12 cellular contexts compared by ENCODE assay signal in the genomic region with DNA sequence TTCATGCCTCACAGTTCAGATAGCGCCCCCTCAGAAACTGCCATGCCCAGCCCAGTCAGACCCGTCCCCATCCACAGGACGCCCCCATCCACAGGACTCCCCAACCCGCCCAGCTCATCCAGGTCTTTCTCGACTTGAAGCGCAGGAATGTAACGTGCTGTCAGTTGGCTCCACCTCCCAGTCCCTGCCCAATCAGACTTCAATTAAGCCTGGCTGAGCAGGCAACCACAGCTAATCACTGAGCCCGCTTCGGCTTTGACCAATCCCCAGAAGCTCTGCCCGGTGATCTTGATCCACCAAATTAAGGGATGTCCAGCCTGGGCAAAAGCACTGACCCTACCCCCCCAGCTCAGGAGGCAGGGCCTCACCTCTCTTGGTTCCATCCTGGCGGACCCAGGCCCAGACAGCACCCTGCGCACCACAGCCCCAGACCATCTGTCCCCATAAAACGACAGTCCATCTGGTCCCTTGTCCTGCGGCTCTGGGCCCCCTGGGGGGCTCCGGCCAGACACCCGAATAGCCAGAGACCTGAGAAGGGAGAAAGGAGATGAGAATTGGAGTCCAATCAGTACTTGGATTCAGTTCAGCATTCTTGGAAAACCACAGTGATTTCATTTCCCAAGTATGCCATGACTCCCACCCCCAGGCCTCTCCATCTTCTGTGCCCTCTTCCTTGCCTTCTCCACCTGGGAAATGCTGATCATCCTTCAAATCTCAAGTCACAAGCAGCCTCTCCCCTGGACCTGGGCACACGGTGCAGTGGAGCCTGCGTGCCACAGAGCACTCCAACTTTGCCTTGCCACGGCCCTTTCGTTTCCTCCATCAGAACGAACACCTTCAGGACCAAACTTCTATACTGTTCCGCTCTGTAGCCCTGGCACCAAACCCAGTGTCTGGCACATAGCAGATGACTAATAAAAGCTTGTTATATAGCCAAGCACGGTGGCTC. TPM values are rescaled to one million over a fixed set of nuclear protein-coding genes. Genes with fewer than 3 reads are reported as not detected.
DNase-seq lines count a peak whose midpoint lies in the region; ATAC-seq, FAIRE-seq and TF ChIP-seq lines count a peak whose summit lies in the region.
"Had no signal": no experiment of that assay in that cellular context is flagged by ENCODE, and none has a peak within 500 bp of the region (broad histone marks: within the 10 kb centered on the region; RNA-seq: fewer than 3 reads in every experiment).

No MANE protein-coding gene starts in this region.

- 77 to 87% (median 84%) methylated on average over 18 to 23 of the region's 23 CpGs for WGBS in heart left ventricle, 4 donors

- BruUV-seq in A673 (replicated peaks; lab: Mats Ljungman, UMichigan): no TSS peak

- H3K4me3 Mint-ChIP-seq in astrocyte (ENCODE audit: unreplicated experiment): peak overlapping the region; percentile 81
- H3K4me3 Mint-ChIP-seq in activated CD8-positive, alpha-beta T cell treated with anti-CD3 and anti-CD28 coated beads for 36 hours: no peak overlapping the region
- H3K4me3 Mint-ChIP-seq: T-helper 17 cell had no signal

- peak; percentile 89 for FAIRE-seq in astrocyte (lab: Jason Lieb, UNC)

- H3K27me3 ChIP-seq in A673 (replicated peaks; ENCODE audit: insufficient read depth, low read depth, low read length, poor library complexity): no peaks in the 10 kb centered on the region
- no peaks in the 10 kb centered on the region for H3K27me3 ChIP-seq in astrocyte (ENCODE audit: insufficient read depth, low read length)
- peaks cover 0 to 5% (median 0%) of the 10 kb centered on the region in 9 donors for H3K27me3 ChIP-seq in heart left ventricle

- no peaks in the 10 kb centered on the region for H3K4me1 ChIP-seq in A673 (ENCODE audit: insufficient read depth, low read length, poor library complexity, severe bottlenecking)
- peaks cover 41% of the 10 kb centered on the region for H3K4me1 ChIP-seq in astrocyte (ENCODE audit: insufficient read depth, low read length)
- peaks cover 0 to 46% (median 28%) of the 10 kb centered on the region in 12 donors for H3K4me1 ChIP-seq in heart left ventricle

- H3K4me2 ChIP-seq in astrocyte (ENCODE audit: low read length): peak overlapping the region; percentile 82

- H3K36me3 ChIP-seq in A673 (ENCODE audit: insufficient read depth, low read length, poor library complexity, severe bottlenecking) (no peaks in the 10 kb centered on the region), astrocyte (ENCODE audit: insufficient read depth, low read length) (peaks cover 3% of the 10 kb centered on the region), heart left ventricle (peaks cover 0 to 45% (median 2%) of the 10 kb centered on the region in 9 donors)

- H3K27ac ChIP-seq in A673 (ENCODE audit: low read depth, low read length, poor library complexity, severe bottlenecking) (no peak overlapping the region), astrocyte (ENCODE audit: low read depth, low read length) (peak overlapping the region; percentile 93), heart left ventricle (peak overlapping the region in 1 of 12 donors; percentile 5)

- H3K36me3 Mint-ChIP-seq in astrocyte (ENCODE audit: low read depth, unreplicated experiment): peaks cover 12% of the 10 kb centered on the region
- H3K36me3 Mint-ChIP-seq in activated CD8-positive, alpha-beta T cell treated with anti-CD3 and anti-CD28 coated beads for 36 hours (ENCODE audit: low read depth): no peaks in the 10 kb centered on the region
- H3K36me3 Mint-ChIP-seq: CD4-positive, CD25-positive, alpha-beta regulatory T cell had no signal

- CTCF ChIA-PET in A673 (lab: Charles Lee): no interaction called here
- CTCF ChIA-PET in activated CD8-positive, alpha-beta T cell treated with anti-CD3 and anti-CD28 coated beads for 36 hours (lab: Charles Lee): interaction anchor here (1.0 to 4.9 kb wide), 9 partner anchors 10 to 180 kb away, joined by 3 to 31 read pairs (median 4); partner anchors contain the start of gene MFNG

- peaks cover 2% of the 10 kb centered on the region for H3K9me3 Mint-ChIP-seq in astrocyte (ENCODE audit: unreplicated experiment)
- no peaks in the 10 kb centered on the region for H3K9me3 Mint-ChIP-seq in activated CD8-positive, alpha-beta T cell treated with anti-CD3 and anti-CD28 coated beads for 36 hours
- H3K9me3 Mint-ChIP-seq: CD4-positive, CD25-positive, alpha-beta regulatory T cell had no signal

- no peak overlapping the region for H3K4me3 ChIP-seq in A673 (ENCODE audit: low read depth, low read length, poor library complexity, severe bottlenecking)
- no peak overlapping the region for H3K4me3 ChIP-seq in HFF-Myc (replicated peaks; ENCODE audit: low read depth, low read length)
- no peak overlapping the region for H3K4me3 ChIP-seq in astrocyte (ENCODE audit: insufficient read depth, low read depth, low read length)
- H3K4me3 ChIP-seq in heart left ventricle: no peak overlapping the region

- POLR2A ChIA-PET in A673 (lab: Charles Lee; ENCODE audit: low non-redundant PET): no interaction called here
- POLR2A ChIA-PET in activated CD8-positive, alpha-beta T cell treated with anti-CD3 and anti-CD28 coated beads for 36 hours (lab: Charles Lee): no interaction called here

- no peak for TF ChIP-seq CTCF in A673 (conservative IDR thresholded peaks at IDR 0.05; ENCODE audit: low read depth, low read length)
- TF ChIP-seq CTCF in HFF-Myc (IDR thresholded peaks at IDR 0.05; ENCODE audit: low read depth, low read length, missing control alignments): no peak
- TF ChIP-seq CTCF in astrocyte (IDR thresholded peaks at IDR 0.05; ENCODE audit: insufficient read depth, low read depth, low read length): no peak
- no peak for TF ChIP-seq CTCF in heart left ventricle (IDR thresholded peaks at IDR 0.05)
- no peak for TF ChIP-seq CTCF in activated CD8-positive, alpha-beta T cell treated with anti-CD3 and anti-CD28 coated beads for 36 hours (IDR thresholded peaks at IDR 0.05)

- no peaks in the 10 kb centered on the region for H3K9me3 ChIP-seq in A673 (ENCODE audit: low read depth, low read length, poor library complexity, severe bottlenecking)
- H3K9me3 ChIP-seq in astrocyte (ENCODE audit: insufficient read depth, low read depth, low read length): no peaks in the 10 kb centered on the region
- H3K9me3 ChIP-seq in heart left ventricle: no peaks in the 10 kb centered on the region

- intact Hi-C loops in A673 (cut with micrococcal nuclease; ENCODE audit: unreplicated experiment) (no loop called here), heart left ventricle (cut with DNase I) (no loop called here)
- intact Hi-C loops in activated CD8-positive, alpha-beta T cell treated with anti-CD3 and anti-CD28 coated beads for 36 hours (cut with micrococcal nuclease): no loop called here

- ATAC-seq in HG03439 (IDR thresholded peaks at IDR 0.05; ENCODE audit: unreplicated experiment): no peak
- no peak for ATAC-seq in heart left ventricle
- ATAC-seq in activated CD8-positive, alpha-beta T cell treated with anti-CD3 and anti-CD28 coated beads for 36 hours: no peak
- ATAC-seq: T-helper 17 cell had no signal

- H3K27ac Mint-ChIP-seq in astrocyte (ENCODE audit: unreplicated experiment): peak overlapping the region; percentile 95
- no peak overlapping the region for H3K27ac Mint-ChIP-seq in activated CD8-positive, alpha-beta T cell treated with anti-CD3 and anti-CD28 coated beads for 36 hours
- H3K27ac Mint-ChIP-seq: T-helper 17 cell had no signal

- H3K9ac ChIP-seq in astrocyte (ENCODE audit: low read length): peak overlapping the region; percentile 80

- H4K20me1 ChIP-seq in astrocyte (ENCODE audit: insufficient read depth, low read length): peaks cover 9% of the 10 kb centered on the region

- H3K4me1 Mint-ChIP-seq in astrocyte (ENCODE audit: low read depth, unreplicated experiment): peaks cover 45% of the 10 kb centered on the region
- H3K4me1 Mint-ChIP-seq in activated CD8-positive, alpha-beta T cell treated with anti-CD3 and anti-CD28 coated beads for 36 hours (ENCODE audit: low read depth): peaks cover 22% of the 10 kb centered on the region

- DNase-seq in A673 (ENCODE audit: low spot score) (peak; percentile 22), HFF-Myc (ENCODE audit: extremely low read depth, low read depth) (peak; percentile 81), astrocyte (ENCODE audit: low read depth) (peak; percentile 97), hepatic stellate cell (ENCODE audit: low spot score) (peak; percentile 96), heart left ventricle (no peak)
- DNase-seq in effector CD4-positive, alpha-beta T cell: no peak
- DNase-seq in activated CD8-positive, alpha-beta T cell treated with anti-CD3 and anti-CD28 coated beads for 36 hours: no peak
- DNase-seq: CD4-positive, CD25-positive, alpha-beta regulatory T cell; cortex of kidney; left cardiac atrium; T-helper 17 cell had no signal

- no peaks in the 10 kb centered on the region for H3K27me3 Mint-ChIP-seq in astrocyte (ENCODE audit: low read depth, unreplicated experiment)
- H3K27me3 Mint-ChIP-seq in activated CD8-positive, alpha-beta T cell treated with anti-CD3 and anti-CD28 coated beads for 36 hours: no peaks in the 10 kb centered on the region

- no peak for TF ChIP-seq POLR2A in heart left ventricle (IDR thresholded peaks at IDR 0.05)

- H3K79me2 ChIP-seq in astrocyte (ENCODE audit: insufficient read depth, low read length): peaks cover 10% of the 10 kb centered on the region

- no peak overlapping the region for H2AFZ ChIP-seq in astrocyte (ENCODE audit: low read depth, low read length)

RNA-seq across cellular contexts. Expression of gene MFNG, which starts 10.7 kb away (rescaled TPM):
- total RNA-seq in A673 (2021): not detected in 2 replicates
- 0.87 and 1.4 TPM in 2 replicates for total RNA-seq in astrocyte
- total RNA-seq in heart left ventricle: 10 to 100 TPM in 4 of 9 donors, 1 to 10 TPM in 5; 5.8 to 25.6 (median 9.6) TPM
- 10 to 100 TPM in 1 of 2 donors, 1 to 10 TPM in 1; 7.1 to 16.3 TPM for polyA plus RNA-seq in heart left ventricle
- total RNA-seq in activated CD8-positive, alpha-beta T cell treated with anti-CD3 and anti-CD28 coated beads for 36 hours: 100 to 1,000 TPM; 155 to 160 TPM

RNA-seq across cellular contexts. Expression of gene CARD10, which starts 22.3 kb away (rescaled TPM):
- total RNA-seq in A673 (2021) (0.26 and 1.0 TPM in 2 replicates), astrocyte (19.7 and 22.6 TPM in 2 replicates), heart left ventricle (10 to 100 TPM in 3 of 9 donors, 1 to 10 TPM in 6; 5.2 to 12.6 (median 8.1) TPM)
- 10 to 100 TPM in 1 of 2 donors, 1 to 10 TPM in 1; 7.8 to 13.9 TPM for polyA plus RNA-seq in heart left ventricle
- under 1 TPM; 0.09 to 0.18 TPM for total RNA-seq in activated CD8-positive, alpha-beta T cell treated with anti-CD3 and anti-CD28 coated beads for 36 hours
- total RNA-seq: CD4-positive, CD25-positive, alpha-beta regulatory T cell had no signal
- polyA plus RNA-seq: CD4-positive, CD25-positive, alpha-beta regulatory T cell had no signal

Comparison
In these comparisons a context has a peak if more than half of its experiments do, and no peak if none do; other contexts are left out.
1. DNase-seq: peak in A673 (single experiment), HFF-Myc (single experiment), astrocyte (single experiment) and hepatic stellate cell (single experiment); none in effector CD4-positive, alpha-beta T cell (single experiment), heart left ventricle (0 of 5) and activated CD8-positive, alpha-beta T cell treated with anti-CD3 and anti-CD28 coated beads for 36 hours (single experiment).
2. RNA of gene MFNG, which starts 10.7 kb away (total RNA-seq): 155 to 160 TPM in activated CD8-positive, alpha-beta T cell treated with anti-CD3 and anti-CD28 coated beads for 36 hours; 5.8 to 25.6 TPM in heart left ventricle, 0.87 to 1.4 TPM in astrocyte and not detected in A673; every median in the first group is over 4 times any median in the second.